Comparison of ENCODE assay signal across 41 cellular contexts in the genomic region with DNA sequence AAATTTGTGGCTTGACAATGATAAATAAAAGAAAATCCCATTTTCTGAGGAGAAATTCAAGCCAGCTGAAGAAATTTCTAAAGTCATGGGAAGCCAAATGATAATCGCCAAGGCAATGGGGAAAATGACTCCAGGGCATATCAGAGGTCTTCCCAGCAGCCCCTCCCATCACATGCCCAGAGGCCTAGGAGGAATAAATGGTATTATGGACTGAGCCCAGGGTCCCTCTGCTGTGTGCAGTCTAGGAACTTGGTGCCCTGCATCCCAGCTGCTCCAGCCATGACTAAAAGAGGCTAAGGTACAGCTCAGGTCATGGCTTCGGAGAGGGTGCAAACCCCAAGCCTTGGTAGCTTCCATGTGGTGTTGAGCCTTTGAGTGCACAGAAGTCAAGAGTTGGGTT. TPM values are rescaled to one million over a fixed set of nuclear protein-coding genes. Genes with fewer than 3 reads are reported as not detected.
"Had no signal": no experiment of that assay in that cellular context is flagged by ENCODE, and none has a peak within 500 bp of the region (broad histone marks: within the 10 kb centered on the region; RNA-seq: fewer than 3 reads in every experiment).

No MANE protein-coding gene starts in this region.

- H3K4me3 Mint-ChIP-seq: activated B cell treated with CpG ODN at 0.5 μM for 24 hours; activated CD4-positive, alpha-beta memory T cell treated with anti-CD3 and anti-CD28 coated beads for 36 hours; activated CD4-positive, alpha-beta T cell treated with anti-CD3 and anti-CD28 coated beads, Interleukin-2, amount 10 ng/mL, durations not matched to agents 24 days and 14 days; activated CD8-positive, alpha-beta T cell treated with anti-CD3 and anti-CD28 coated beads for 36 hours; activated naive CD4-positive, alpha-beta T cell treated with anti-CD3 and anti-CD28 coated beads for 36 hours; activated naive CD4-positive, alpha-beta T cell treated with anti-CD3 and anti-CD28 coated beads, Interleukin-2, amount 50 U/mL, for 24 hours; activated naive CD8-positive, alpha-beta T cell; activated naive CD8-positive, alpha-beta T cell treated with anti-CD3 and anti-CD28 coated beads, Interleukin-2, amount 10 ng/mL, durations not matched to agents 7 days and 5 days; activated naive CD8-positive, alpha-beta T cell treated with anti-CD3 and anti-CD28 coated beads, Interleukin-2, amount 50 U/mL, for 24 hours; activated T-cell treated with anti-CD3 and anti-CD28 coated beads, Interleukin-2, amount 50 U/mL, for 4 hours; activated T-cell treated with anti-CD3 and anti-CD28 coated beads, Interleukin-2, amount 50 U/mL, for 72 hours; activated T-helper 1 cell treated with anti-CD3 and anti-CD28 coated beads, Interleukin-12 subunit alpha, Interleukin-12 subunit beta, Interleukin-2, Interleukin-4 antibody, amounts not matched to agents 30 ng/mL and 10 ng/mL and 1 ng/mL, durations not matched to agents 14 hours and 24 hours and 36 hours; activated T-helper 17 cell treated with anti-CD3 and anti-CD28 coated beads, Interleukin-2, amount 50 U/mL, for 72 hours; T-helper 1 cell treated with Interleukin-12 subunit alpha and Interleukin-12 subunit beta and Interleukin-4 antibody, amounts not matched to agents 30 μg/mL and 1 μg/mL, for 36 hours; T-helper 2 cell treated with Interferon-gamma antibody and Interleukin-4, amounts not matched to agents 5 μg/mL and 100 μg/mL, for 36 hours had no signal

- FAIRE-seq: astrocyte, TTC549 had no signal

- H3K27ac ChIP-seq: body of pancreas, brain microvascular endothelial cell, breast epithelium, VCaP had no signal

- H3K27ac Mint-ChIP-seq: activated B cell treated with CpG ODN at 0.5 μM for 24 hours; activated CD4-positive, alpha-beta memory T cell treated with anti-CD3 and anti-CD28 coated beads for 36 hours; activated CD4-positive, alpha-beta T cell treated with anti-CD3 and anti-CD28 coated beads, Interleukin-2, amount 10 ng/mL, durations not matched to agents 24 days and 14 days; activated CD8-positive, alpha-beta T cell treated with anti-CD3 and anti-CD28 coated beads for 36 hours; activated naive CD4-positive, alpha-beta T cell treated with anti-CD3 and anti-CD28 coated beads for 36 hours; activated naive CD4-positive, alpha-beta T cell treated with anti-CD3 and anti-CD28 coated beads, Interleukin-2, amount 50 U/mL, for 24 hours; activated naive CD8-positive, alpha-beta T cell; activated naive CD8-positive, alpha-beta T cell treated with anti-CD3 and anti-CD28 coated beads, Interleukin-2, amount 10 ng/mL, durations not matched to agents 7 days and 5 days; activated naive CD8-positive, alpha-beta T cell treated with anti-CD3 and anti-CD28 coated beads, Interleukin-2, amount 50 U/mL, for 24 hours; activated T-cell treated with anti-CD3 and anti-CD28 coated beads, Interleukin-2, amount 50 U/mL, for 72 hours; activated T-helper 1 cell treated with anti-CD3 and anti-CD28 coated beads, Interleukin-12 subunit alpha, Interleukin-12 subunit beta, Interleukin-2, Interleukin-4 antibody, amounts not matched to agents 30 ng/mL and 10 ng/mL and 1 ng/mL, durations not matched to agents 14 hours and 24 hours and 36 hours; activated T-helper 17 cell treated with anti-CD3 and anti-CD28 coated beads, Interleukin-2, amount 50 U/mL, for 72 hours; T-helper 1 cell treated with Interleukin-12 subunit alpha and Interleukin-12 subunit beta and Interleukin-4 antibody, amounts not matched to agents 30 μg/mL and 1 μg/mL, for 36 hours; T-helper 2 cell treated with Interferon-gamma antibody and Interleukin-4, amounts not matched to agents 5 μg/mL and 100 μg/mL, for 36 hours had no signal

- H3K4me1 ChIP-seq: body of pancreas, breast epithelium had no signal

- H3K4me3 ChIP-seq: body of pancreas, breast epithelium had no signal

- H3K36me3 Mint-ChIP-seq: activated CD4-positive, alpha-beta memory T cell treated with anti-CD3 and anti-CD28 coated beads for 36 hours had no signal

- H3K4me1 Mint-ChIP-seq: activated B cell treated with CpG ODN at 0.5 μM for 24 hours; activated CD4-positive, alpha-beta T cell treated with anti-CD3 and anti-CD28 coated beads, Interleukin-2, amount 10 ng/mL, durations not matched to agents 24 days and 14 days; activated naive CD4-positive, alpha-beta T cell treated with anti-CD3 and anti-CD28 coated beads, Interleukin-2, amount 50 U/mL, for 24 hours; activated naive CD8-positive, alpha-beta T cell treated with anti-CD3 and anti-CD28 coated beads, Interleukin-2, amount 10 ng/mL, durations not matched to agents 7 days and 5 days; activated naive CD8-positive, alpha-beta T cell treated with anti-CD3 and anti-CD28 coated beads, Interleukin-2, amount 50 U/mL, for 24 hours; activated T-helper 17 cell treated with anti-CD3 and anti-CD28 coated beads, Interleukin-2, amount 50 U/mL, for 72 hours had no signal

- H3K36me3 ChIP-seq: brain microvascular endothelial cell, breast epithelium had no signal

- H3K9me3 ChIP-seq: breast epithelium had no signal

- H3K27me3 ChIP-seq: body of pancreas, brain microvascular endothelial cell, breast epithelium had no signal

- DNase-seq: activated B cell treated with CpG ODN at 0.5 μM for 24 hours; activated CD4-positive, alpha-beta memory T cell treated with anti-CD3 and anti-CD28 coated beads for 36 hours; activated CD4-positive, alpha-beta T cell treated with anti-CD3 and anti-CD28 coated beads for 4 hours; activated CD4-positive, alpha-beta T cell treated with anti-CD3 and anti-CD28 coated beads, Interleukin-2, amount 10 ng/mL, durations not matched to agents 24 days and 14 days; activated CD4-positive, alpha-beta T cell treated with anti-CD3 and anti-CD28 coated beads, Interleukin-2, amount 50 U/mL, for 1 hour; activated CD4-positive, alpha-beta T cell treated with anti-CD3 and anti-CD28 coated beads, Interleukin-2, amount 50 U/mL, for 4 hours; activated CD4-positive, CD25-positive, alpha-beta regulatory T cell treated with anti-CD3 and anti-CD28 coated beads, Interleukin-2, amount 50 U/mL, for 72 hours; activated CD8-positive, alpha-beta memory T cell treated with anti-CD3 and anti-CD28 coated beads, Interleukin-2, amount 50 U/mL, for 4 hours; activated CD8-positive, alpha-beta T cell treated with anti-CD3 and anti-CD28 coated beads for 36 hours; activated effector memory CD4-positive, alpha-beta T cell treated with anti-CD3 and anti-CD28 coated beads, Interleukin-2, amount 50 U/mL, for 16 hours; activated gamma-delta T cell treated with Interleukin-2 at 50 U/mL for 16 hours; activated naive CD4-positive, alpha-beta T cell; activated naive CD4-positive, alpha-beta T cell treated with anti-CD3 and anti-CD28 coated beads for 36 hours; activated naive CD8-positive, alpha-beta T cell treated with anti-CD3 and anti-CD28 coated beads, Interleukin-2, amount 10 ng/mL, durations not matched to agents 7 days and 5 days; activated naive CD8-positive, alpha-beta T cell treated with anti-CD3 and anti-CD28 coated beads, Interleukin-2, amount 50 U/mL, for 24 hours; activated T-cell treated with anti-CD3 and anti-CD28 coated beads for 4 hours; activated T-cell treated with anti-CD3 and anti-CD28 coated beads, Interleukin-2, amount 50 U/mL, for 1 hour; activated T-cell treated with anti-CD3 and anti-CD28 coated beads, Interleukin-2, amount 50 U/mL, for 4 hours; activated T-cell treated with anti-CD3 and anti-CD28 coated beads, Interleukin-2, amount 50 U/mL, for 72 hours; amygdala; aorta; body of pancreas; brain microvascular endothelial cell; central memory CD4-positive, alpha-beta T cell; T-helper 1 cell; T-helper 2 cell; T-helper 9 cell had no signal

- H3K9me3 Mint-ChIP-seq: activated CD4-positive, alpha-beta memory T cell treated with anti-CD3 and anti-CD28 coated beads for 36 hours; activated naive CD4-positive, alpha-beta T cell treated with anti-CD3 and anti-CD28 coated beads, Interleukin-2, amount 50 U/mL, for 24 hours; activated T-helper 1 cell treated with anti-CD3 and anti-CD28 coated beads, Interleukin-12 subunit alpha, Interleukin-12 subunit beta, Interleukin-2, Interleukin-4 antibody, amounts not matched to agents 30 ng/mL and 10 ng/mL and 1 ng/mL, durations not matched to agents 14 hours and 24 hours and 36 hours had no signal

- H3K27me3 Mint-ChIP-seq: activated naive CD8-positive, alpha-beta T cell treated with anti-CD3 and anti-CD28 coated beads, Interleukin-2, amount 50 U/mL, for 24 hours had no signal

RNA-seq across cellular contexts. Expression of a gene that starts 4.4 kb away (rescaled TPM):
- total RNA-seq: activated B cell treated with CpG ODN at 0.5 μM for 24 hours; activated CD4-positive, alpha-beta memory T cell treated with anti-CD3 and anti-CD28 coated beads for 36 hours; activated CD4-positive, alpha-beta T cell treated with anti-CD3 and anti-CD28 coated beads, Interleukin-2, amount 10 ng/mL, durations not matched to agents 24 days and 14 days; activated CD8-positive, alpha-beta memory T cell treated with anti-CD3 and anti-CD28 coated beads for 36 hours; activated naive CD4-positive, alpha-beta T cell treated with anti-CD3 and anti-CD28 coated beads for 36 hours; activated T-cell treated with anti-CD3 and anti-CD28 coated beads, Interleukin-2, amount 50 U/mL, for 4 hours; activated T-helper 1 cell treated with anti-CD3 and anti-CD28 coated beads, Interleukin-12 subunit alpha, Interleukin-12 subunit beta, Interleukin-2, Interleukin-4 antibody, amounts not matched to agents 30 ng/mL and 10 ng/mL and 1 ng/mL, durations not matched to agents 14 hours and 24 hours and 36 hours; astrocyte; cerebellum had no signal

RNA-seq across cellular contexts. Expression of a gene that starts 23.3 kb away (rescaled TPM):
- total RNA-seq: activated B cell treated with CpG ODN at 0.5 μM for 24 hours; activated CD4-positive, alpha-beta memory T cell treated with anti-CD3 and anti-CD28 coated beads for 36 hours; activated CD4-positive, alpha-beta T cell treated with anti-CD3 and anti-CD28 coated beads, Interleukin-2, amount 10 ng/mL, durations not matched to agents 24 days and 14 days; activated CD8-positive, alpha-beta memory T cell treated with anti-CD3 and anti-CD28 coated beads for 36 hours; activated CD8-positive, alpha-beta T cell treated with anti-CD3 and anti-CD28 coated beads for 36 hours; activated naive CD4-positive, alpha-beta T cell treated with anti-CD3 and anti-CD28 coated beads for 36 hours; activated naive CD8-positive, alpha-beta T cell treated with anti-CD3 and anti-CD28 coated beads, Interleukin-2, amount 10 ng/mL, durations not matched to agents 7 days and 5 days; activated T-cell treated with anti-CD3 and anti-CD28 coated beads, Interleukin-2, amount 50 U/mL, for 4 hours; activated T-cell treated with anti-CD3 and anti-CD28 coated beads, Interleukin-2, amount 50 U/mL, for 72 hours; activated T-helper 1 cell treated with anti-CD3 and anti-CD28 coated beads, Interleukin-12 subunit alpha, Interleukin-12 subunit beta, Interleukin-2, Interleukin-4 antibody, amounts not matched to agents 30 ng/mL and 10 ng/mL and 1 ng/mL, durations not matched to agents 14 hours and 24 hours and 36 hours; activated T-helper 17 cell treated with anti-CD3 and anti-CD28 coated beads, Interleukin-2, amount 50 U/mL, for 72 hours; aorta; astrocyte; body of pancreas; breast epithelium; cardiac septum; cerebellum had no signal
- polyA plus RNA-seq: aorta had no signal

RNA-seq across cellular contexts. Expression of a gene that starts 34.8 kb away (rescaled TPM):
- total RNA-seq: activated B cell treated with CpG ODN at 0.5 μM for 24 hours; activated CD4-positive, alpha-beta memory T cell treated with anti-CD3 and anti-CD28 coated beads for 36 hours; activated CD4-positive, alpha-beta T cell treated with anti-CD3 and anti-CD28 coated beads, Interleukin-2, amount 10 ng/mL, durations not matched to agents 24 days and 14 days; activated CD8-positive, alpha-beta memory T cell treated with anti-CD3 and anti-CD28 coated beads for 36 hours; activated CD8-positive, alpha-beta T cell treated with anti-CD3 and anti-CD28 coated beads for 36 hours; activated naive CD4-positive, alpha-beta T cell treated with anti-CD3 and anti-CD28 coated beads for 36 hours; activated T-cell treated with anti-CD3 and anti-CD28 coated beads, Interleukin-2, amount 50 U/mL, for 4 hours; activated T-cell treated with anti-CD3 and anti-CD28 coated beads, Interleukin-2, amount 50 U/mL, for 72 hours; activated T-helper 1 cell treated with anti-CD3 and anti-CD28 coated beads, Interleukin-12 subunit alpha, Interleukin-12 subunit beta, Interleukin-2, Interleukin-4 antibody, amounts not matched to agents 30 ng/mL and 10 ng/mL and 1 ng/mL, durations not matched to agents 14 hours and 24 hours and 36 hours; activated T-helper 17 cell treated with anti-CD3 and anti-CD28 coated beads, Interleukin-2, amount 50 U/mL, for 72 hours; astrocyte; body of pancreas; cardiac septum; cerebellum had no signal
- polyA plus RNA-seq: aorta had no signal

RNA-seq across cellular contexts. Expression of a gene that starts 43.4 kb away (rescaled TPM):
- total RNA-seq: activated B cell treated with CpG ODN at 0.5 μM for 24 hours; activated CD4-positive, alpha-beta memory T cell treated with anti-CD3 and anti-CD28 coated beads for 36 hours; activated CD4-positive, alpha-beta T cell treated with anti-CD3 and anti-CD28 coated beads, Interleukin-2, amount 10 ng/mL, durations not matched to agents 24 days and 14 days; activated CD8-positive, alpha-beta memory T cell treated with anti-CD3 and anti-CD28 coated beads for 36 hours; activated CD8-positive, alpha-beta T cell treated with anti-CD3 and anti-CD28 coated beads for 36 hours; activated naive CD4-positive, alpha-beta T cell treated with anti-CD3 and anti-CD28 coated beads for 36 hours; activated naive CD8-positive, alpha-beta T cell treated with anti-CD3 and anti-CD28 coated beads, Interleukin-2, amount 10 ng/mL, durations not matched to agents 7 days and 5 days; activated T-cell treated with anti-CD3 and anti-CD28 coated beads, Interleukin-2, amount 50 U/mL, for 4 hours; activated T-cell treated with anti-CD3 and anti-CD28 coated beads, Interleukin-2, amount 50 U/mL, for 72 hours; activated T-helper 1 cell treated with anti-CD3 and anti-CD28 coated beads, Interleukin-12 subunit alpha, Interleukin-12 subunit beta, Interleukin-2, Interleukin-4 antibody, amounts not matched to agents 30 ng/mL and 10 ng/mL and 1 ng/mL, durations not matched to agents 14 hours and 24 hours and 36 hours; activated T-helper 17 cell treated with anti-CD3 and anti-CD28 coated beads, Interleukin-2, amount 50 U/mL, for 72 hours; aorta; body of pancreas; breast epithelium; cardiac septum; cerebellum had no signal
- polyA plus RNA-seq: adipose tissue, aorta had no signal

RNA-seq across cellular contexts. Expression of a gene that starts 54.9 kb away (rescaled TPM):
- total RNA-seq: activated B cell treated with CpG ODN at 0.5 μM for 24 hours; activated CD4-positive, alpha-beta memory T cell treated with anti-CD3 and anti-CD28 coated beads for 36 hours; activated CD4-positive, alpha-beta T cell treated with anti-CD3 and anti-CD28 coated beads, Interleukin-2, amount 10 ng/mL, durations not matched to agents 24 days and 14 days; activated CD8-positive, alpha-beta memory T cell treated with anti-CD3 and anti-CD28 coated beads for 36 hours; activated CD8-positive, alpha-beta T cell treated with anti-CD3 and anti-CD28 coated beads for 36 hours; activated naive CD4-positive, alpha-beta T cell treated with anti-CD3 and anti-CD28 coated beads for 36 hours; activated naive CD8-positive, alpha-beta T cell treated with anti-CD3 and anti-CD28 coated beads, Interleukin-2, amount 10 ng/mL, durations not matched to agents 7 days and 5 days; activated T-cell treated with anti-CD3 and anti-CD28 coated beads, Interleukin-2, amount 50 U/mL, for 4 hours; activated T-cell treated with anti-CD3 and anti-CD28 coated beads, Interleukin-2, amount 50 U/mL, for 72 hours; activated T-helper 1 cell treated with anti-CD3 and anti-CD28 coated beads, Interleukin-12 subunit alpha, Interleukin-12 subunit beta, Interleukin-2, Interleukin-4 antibody, amounts not matched to agents 30 ng/mL and 10 ng/mL and 1 ng/mL, durations not matched to agents 14 hours and 24 hours and 36 hours; activated T-helper 17 cell treated with anti-CD3 and anti-CD28 coated beads, Interleukin-2, amount 50 U/mL, for 72 hours; astrocyte; breast epithelium; cardiac septum; cerebellum had no signal
- polyA plus RNA-seq: aorta had no signal
